ENCODE assay signal across 8 cellular contexts in genomic region chr2:11129598-11130449, GRCh38. TPM values are rescaled to one million over a fixed set of nuclear protein-coding genes. Genes with fewer than 3 reads are reported as not detected.
DNase-seq lines count a peak whose midpoint lies in the region; ATAC-seq and TF ChIP-seq lines count a peak whose summit lies in the region.

No MANE protein-coding gene starts in this region.

- no peaks in the 10 kb centered on the region for H3K27me3 ChIP-seq in colonic mucosa
- H3K27me3 ChIP-seq in mononuclear cell (ENCODE audit: insufficient read depth, low read length): no peaks in the 10 kb centered on the region

- ATAC-seq in GM21528 (IDR thresholded peaks at IDR 0.05; ENCODE audit: low FRiP score, unreplicated experiment): peak; percentile 70

- peak overlapping the region; percentile 37 to 74 for H3K9ac ChIP-seq in colonic mucosa (ENCODE audit: low read depth in 2 of 2, low read length in 2 of 2)

- no peaks in the 10 kb centered on the region for H3K36me3 ChIP-seq in colonic mucosa

- H3K27ac ChIP-seq in colonic mucosa: peak overlapping the region; percentile 45

- TF ChIP-seq CTCF in colonic mucosa (IDR thresholded peaks at IDR 0.05): peak; percentile 36

- H3K9me3 ChIP-seq in colonic mucosa (no peaks in the 10 kb centered on the region), mononuclear cell (ENCODE audit: low read depth, low read length) (no peaks in the 10 kb centered on the region)

- H3K4me3 ChIP-seq in colonic mucosa: peak overlapping the region; percentile 20
- peak overlapping the region; percentile 15 for H3K4me3 ChIP-seq in mononuclear cell (ENCODE audit: low read length)

- peak; percentile 44 for DNase-seq in COLO668 (lab: John Stamatoyannopoulos, UW; ENCODE audit: unreplicated experiment)
- DNase-seq in LoVo (ENCODE audit: low spot score): peak; percentile 70
- DNase-seq in activated CD4-positive, CD25-positive, alpha-beta regulatory T cell treated with anti-CD3 and anti-CD28 coated beads, Interleukin-2, amount 50 U/mL, for 72 hours: peak; percentile 79
- peak; percentile 90 for DNase-seq in colonic mucosa
- peak; percentile 40 to 63 for DNase-seq in stimulated activated CD8-positive, alpha-beta memory T cell treated with anti-CD3 and anti-CD28 coated beads, Interleukin-2, amount 100 ng/mL, for 48 hours (ENCODE audit: low read depth in 2 of 2)
- no peak for DNase-seq in HCEC 1CT

- intact Hi-C loops in colonic mucosa (cut with DNase I): loop anchor here (5.0 to 10.0 kb wide), 5 partner anchors 85 to 455 kb away; partner anchors contain the start of gene KCNF1

- H3K4me1 ChIP-seq in colonic mucosa: peaks cover 10% of the 10 kb centered on the region
- peaks cover 31% of the 10 kb centered on the region for H3K4me1 ChIP-seq in mononuclear cell (ENCODE audit: insufficient read depth, low read length)

RNA-seq across cellular contexts. Expression of gene SLC66A3, which starts 25.4 kb away (rescaled TPM):
- total RNA-seq in colonic mucosa (10 to 100 TPM in 1 of 2 donors, 1 to 10 TPM in 1; 7.7 to 13.2 TPM), mononuclear cell (40.0 TPM)
